23 cellular contexts compared by ENCODE assay signal in genomic region chr22:24465975-24466374, GRCh38. TPM values are rescaled to one million over a fixed set of nuclear protein-coding genes. Genes with fewer than 3 reads are reported as not detected.
A peak's percentile ranks its signal among the peaks of the same experiment; 100 is the strongest.
DNase-seq lines count a peak whose midpoint lies in the region; ATAC-seq and TF ChIP-seq lines count a peak whose summit lies in the region.
"Had no signal": no experiment of that assay in that cellular context is flagged by ENCODE, and none has a peak within 500 bp of the region (broad histone marks: within the 10 kb centered on the region; RNA-seq: fewer than 3 reads in every experiment).

No MANE protein-coding gene starts in this region.

- TF ChIP-seq CTCF in SK-N-SH (IDR thresholded peaks at IDR 0.05) (no peak), OCI-LY1 (IDR thresholded peaks at IDR 0.05; ENCODE audit: low read length) (no peak), hepatocyte (IDR thresholded peaks at IDR 0.05; ENCODE audit: poor library complexity) (no peak), WTC11 (IDR thresholded peaks at IDR 0.05) (no peak), transverse colon (IDR thresholded peaks at IDR 0.05) (no peak)

- H3K27me3 ChIP-seq in SK-N-SH (ENCODE audit: insufficient read depth) = no peaks in the 10 kb centered on the region
- H3K27me3 ChIP-seq in OCI-LY1 (ENCODE audit: insufficient read depth, low read length) = no peaks in the 10 kb centered on the region
- H3K27me3 ChIP-seq in hepatocyte = no peaks in the 10 kb centered on the region
- no peaks in the 10 kb centered on the region for H3K27me3 ChIP-seq in MG63
- no peaks in the 10 kb centered on the region for H3K27me3 ChIP-seq in transverse colon
- H3K27me3 ChIP-seq: esophagus squamous epithelium, suprapubic skin had no signal

- no peak overlapping the region for H3K4me3 Mint-ChIP-seq in stimulated activated memory B cell treated with anti-CD40 and anti-IgM and Interleukin-4, amounts not matched to agents 10 μg/mL and 1 μg/mL and 100 μg/mL, for 72 hours
- H3K4me3 Mint-ChIP-seq in WTC11 = no peak overlapping the region
- H3K4me3 Mint-ChIP-seq: activated naive CD8-positive, alpha-beta T cell treated with anti-CD3 and anti-CD28 coated beads for 36 hours; GM23338; IgD-negative memory B cell; natural killer cell had no signal

- no peaks in the 10 kb centered on the region for H3K27me3 Mint-ChIP-seq in stimulated activated memory B cell treated with anti-CD40 and anti-IgM and Interleukin-4, amounts not matched to agents 10 μg/mL and 1 μg/mL and 100 μg/mL, for 72 hours
- H3K27me3 Mint-ChIP-seq in WTC11 (ENCODE audit: low read depth) = no peaks in the 10 kb centered on the region
- H3K27me3 Mint-ChIP-seq: activated naive CD8-positive, alpha-beta T cell treated with anti-CD3 and anti-CD28 coated beads for 36 hours; IgD-negative memory B cell had no signal

- TF ChIP-seq POLR2A in transverse colon (IDR thresholded peaks at IDR 0.05) = no peak

- peak overlapping the region; percentile 8 for H3K27ac Mint-ChIP-seq in stimulated activated memory B cell treated with anti-CD40 and anti-IgM and Interleukin-4, amounts not matched to agents 10 μg/mL and 1 μg/mL and 100 μg/mL, for 72 hours
- no peak overlapping the region for H3K27ac Mint-ChIP-seq in WTC11
- H3K27ac Mint-ChIP-seq: activated naive CD8-positive, alpha-beta T cell treated with anti-CD3 and anti-CD28 coated beads for 36 hours; GM23338; IgD-negative memory B cell; natural killer cell had no signal

- H3K36me3 ChIP-seq in SK-N-SH (replicated peaks in 1 of 2; ENCODE audit: control insufficient read depth in 1 of 2, insufficient read depth in 2 of 2, low read length in 1 of 2) (no peaks in the 10 kb centered on the region), OCI-LY1 (ENCODE audit: insufficient read depth, low read length) (no peaks in the 10 kb centered on the region), hepatocyte (replicated peaks; ENCODE audit: insufficient read depth, low read depth) (no peaks in the 10 kb centered on the region), MG63 (no peaks in the 10 kb centered on the region), transverse colon (no peaks in the 10 kb centered on the region)
- H3K36me3 ChIP-seq: esophagus squamous epithelium, suprapubic skin had no signal

- H3K9ac ChIP-seq in SK-N-SH (no peak overlapping the region), OCI-LY1 (ENCODE audit: low read length) (no peak overlapping the region)
- H3K9ac ChIP-seq: parathyroid adenoma had no signal

- DNase-seq in SK-N-SH (no peak), hepatocyte (ENCODE audit: low spot score) (no peak), MG63 (no peak), WTC11 (ENCODE audit: low spot score) (no peak), transverse colon (no peak)
- DNase-seq: activated CD8-positive, alpha-beta memory T cell treated with anti-CD3 and anti-CD28 coated beads, Interleukin-2, amount 50 U/mL, for 4 hours; activated naive CD8-positive, alpha-beta T cell treated with anti-CD3 and anti-CD28 coated beads for 36 hours; AML-193; COR-L47; effector memory CD4-positive, alpha-beta T cell; esophagus squamous epithelium; natural killer cell; NCI-H1436 treated with DMSO at 0.1 percent for 48 hours; stimulated activated CD4-positive, alpha-beta T cell treated with anti-CD3 and anti-CD28 coated beads, Interleukin-1b, Interleukin-23, amount 100 ng/mL, for 48 hours had no signal

- in situ Hi-C loops in transverse colon (cut with MboI; ENCODE audit: low pct_ligation_motif_present in 1 of 4, low pct_unique_long_range_greater_than_20kb in 1 of 4, low sequenced_read_pairs in 3 of 4) = no loop called here

- intact Hi-C loops in transverse colon (cut with DNase I; ENCODE audit: low total_unique reads) = no loop called here

- peaks cover 0 to 17% of the 10 kb centered on the region in 2 experiments; a peak in 3 of 4 replicates for H3K4me1 ChIP-seq in SK-N-SH (ENCODE audit: control insufficient read depth in 1 of 2, insufficient read depth in 2 of 2, low read depth in 1 of 2, low read length in 1 of 2)
- H3K4me1 ChIP-seq in OCI-LY1 (ENCODE audit: insufficient read depth, low read length, severe bottlenecking) = peaks cover 34% of the 10 kb centered on the region
- peaks cover 10% of the 10 kb centered on the region for H3K4me1 ChIP-seq in hepatocyte (ENCODE audit: insufficient read depth)
- H3K4me1 ChIP-seq in transverse colon = peaks cover 0 to 14% (median 5%) of the 10 kb centered on the region in 4 donors
- H3K4me1 ChIP-seq: suprapubic skin had no signal

- H3K79me2 ChIP-seq in SK-N-SH (ENCODE audit: insufficient read depth) (no peaks in the 10 kb centered on the region), OCI-LY1 (ENCODE audit: insufficient read depth, low read length) (no peaks in the 10 kb centered on the region), hepatocyte (no peaks in the 10 kb centered on the region)
- H3K79me2 ChIP-seq: parathyroid adenoma had no signal

- H4K20me1 ChIP-seq in SK-N-SH (ENCODE audit: insufficient read depth) = no peaks in the 10 kb centered on the region
- no peaks in the 10 kb centered on the region for H4K20me1 ChIP-seq in OCI-LY1 (ENCODE audit: insufficient read depth, low read length)
- H4K20me1 ChIP-seq in hepatocyte (ENCODE audit: insufficient read depth, poor library complexity, severe bottlenecking) = no peaks in the 10 kb centered on the region

- H3K9me2 ChIP-seq in SK-N-SH (no peaks in the 10 kb centered on the region), OCI-LY1 (ENCODE audit: low read depth, low read length) (no peaks in the 10 kb centered on the region), hepatocyte (replicated peaks; ENCODE audit: insufficient read depth) (no peaks in the 10 kb centered on the region)

- H3K4me3 ChIP-seq in SK-N-SH (ENCODE audit: low read depth in 2 of 2, low read length in 1 of 2) = no peak overlapping the region
- H3K4me3 ChIP-seq in OCI-LY1 (ENCODE audit: low read depth, low read length, poor library complexity, severe bottlenecking) = no peak overlapping the region
- H3K4me3 ChIP-seq in hepatocyte = no peak overlapping the region
- H3K4me3 ChIP-seq in MG63 = no peak overlapping the region
- no peak overlapping the region for H3K4me3 ChIP-seq in transverse colon
- H3K4me3 ChIP-seq: esophagus squamous epithelium, GM23338, suprapubic skin had no signal

- no peak for ATAC-seq in SK-N-SH treated with all-trans-retinoic acid at 6 μM for 48 hours
- ATAC-seq in stimulated activated memory B cell treated with anti-CD40 and anti-IgM and Interleukin-4, amounts not matched to agents 10 μg/mL and 1 μg/mL and 100 μg/mL, for 72 hours = no peak
- no peak for ATAC-seq in WTC11
- ATAC-seq: natural killer cell had no signal

- H3K4me2 ChIP-seq in SK-N-SH (0 out of 2 replicates have a peak overlapping the region, but pooled peaks have one; percentile 71), OCI-LY1 (ENCODE audit: low read length) (no peak overlapping the region), hepatocyte (no peak overlapping the region)
- H3K4me2 ChIP-seq: GM23338 had no signal

- H3K9me3 ChIP-seq in SK-N-SH (no peaks in the 10 kb centered on the region), OCI-LY1 (ENCODE audit: low read length) (no peaks in the 10 kb centered on the region), hepatocyte (ENCODE audit: low read depth) (no peaks in the 10 kb centered on the region), MG63 (no peaks in the 10 kb centered on the region), transverse colon (no peaks in the 10 kb centered on the region)
- H3K9me3 ChIP-seq: esophagus squamous epithelium, suprapubic skin had no signal

- H2AFZ ChIP-seq in SK-N-SH (ENCODE audit: low read depth) = 0 out of 2 replicates have a peak overlapping the region, but pooled peaks have one; percentile 66
- no peak overlapping the region for H2AFZ ChIP-seq in OCI-LY1 (ENCODE audit: low read length)
- no peak overlapping the region for H2AFZ ChIP-seq in hepatocyte
- H2AFZ ChIP-seq: GM23338, parathyroid adenoma had no signal

- H3K27ac ChIP-seq in SK-N-SH (ENCODE audit: low read depth in 2 of 2, low read length in 1 of 2) (peak overlapping the region in 1 of 2 experiments; percentile 89; a peak in 2 of 4 replicates), OCI-LY1 (ENCODE audit: low read depth, low read length, poor library complexity, severe bottlenecking) (peak overlapping the region; percentile 64), hepatocyte (peak overlapping the region; percentile 39), transverse colon (no peak overlapping the region)
- H3K27ac ChIP-seq: 22Rv1, suprapubic skin had no signal

- H3K9me3 Mint-ChIP-seq in stimulated activated memory B cell treated with anti-CD40 and anti-IgM and Interleukin-4, amounts not matched to agents 10 μg/mL and 1 μg/mL and 100 μg/mL, for 72 hours = no peaks in the 10 kb centered on the region
- H3K9me3 Mint-ChIP-seq in WTC11 = no peaks in the 10 kb centered on the region
- H3K9me3 Mint-ChIP-seq: activated naive CD8-positive, alpha-beta T cell treated with anti-CD3 and anti-CD28 coated beads for 36 hours; GM23338; natural killer cell had no signal

- H3F3A ChIP-seq in SK-N-SH (replicated peaks; ENCODE audit: insufficient read depth) (peaks cover 14% of the 10 kb centered on the region), OCI-LY1 (ENCODE audit: insufficient read depth, low read length) (no peaks in the 10 kb centered on the region)

- TF ChIP-seq RAD21 in SK-N-SH (IDR thresholded peaks at IDR 0.05; ENCODE audit: low read length) = no peak

- H3K36me3 Mint-ChIP-seq in stimulated activated memory B cell treated with anti-CD40 and anti-IgM and Interleukin-4, amounts not matched to agents 10 μg/mL and 1 μg/mL and 100 μg/mL, for 72 hours = no peaks in the 10 kb centered on the region
- H3K36me3 Mint-ChIP-seq in WTC11 = no peaks in the 10 kb centered on the region
- H3K36me3 Mint-ChIP-seq: activated naive CD8-positive, alpha-beta T cell treated with anti-CD3 and anti-CD28 coated beads for 36 hours; natural killer cell had no signal

- WGBS in SK-N-SH (ENCODE audit: low lambda C conversion rate) = 100% methylated on average over 3 of the region's 3 CpGs
- WGBS in hepatocyte (ENCODE audit: low lambda C conversion rate, missing lambda C conversion rate) = 100% methylated on average over 3 of the region's 3 CpGs
- WGBS in transverse colon (ENCODE audit: low coverage in 1 of 2), 2 donors = 87 to 89% methylated on average over 3 of the region's 3 CpGs

- H3K4me1 Mint-ChIP-seq in stimulated activated memory B cell treated with anti-CD40 and anti-IgM and Interleukin-4, amounts not matched to agents 10 μg/mL and 1 μg/mL and 100 μg/mL, for 72 hours = peaks cover 20% of the 10 kb centered on the region
- peaks cover 13% of the 10 kb centered on the region for H3K4me1 Mint-ChIP-seq in WTC11
- H3K4me1 Mint-ChIP-seq: natural killer cell had no signal

- CTCF ChIA-PET in SK-N-SH (lab: Yijun Ruan, JAX) (interaction anchor here (0.9 to 1.5 kb wide), 2 partner anchors 10 to 37 kb away, joined by 3 read pairs; no protein-coding TSS in a partner anchor), WTC11 (lab: Charles Lee) (interaction anchor here (0.7 to 2.3 kb wide), 5 partner anchors 37 to 56 kb away, joined by 3 to 9 read pairs (median 3); no protein-coding TSS in a partner anchor)

- no peak for TF ChIP-seq EP300 in SK-N-SH (IDR thresholded peaks at IDR 0.05; ENCODE audit: borderline replicate concordance in 1 of 2, low read depth in 1 of 2, low read length in 1 of 2)
- no peak for TF ChIP-seq EP300 in transverse colon (IDR thresholded peaks at IDR 0.05; ENCODE audit: low read depth)

- POLR2A ChIA-PET in SK-N-SH (lab: Yijun Ruan, JAX) = no interaction called here
- POLR2A ChIA-PET in WTC11 (lab: Charles Lee) = no interaction called here

RNA-seq across cellular contexts. Expression of gene UPB1, which starts 29.2 kb away (rescaled TPM):
- 0.30 and 0.49 TPM in 2 replicates for polyA plus RNA-seq in SK-N-SH (2012; rRNA removed)
- polyA plus RNA-seq in SK-N-SH (2012; cell fraction: cytosol; rRNA removed) = 0.14 and 0.20 TPM in 2 replicates
- 1.4 and 1.7 TPM in 2 replicates for polyA plus RNA-seq in SK-N-SH (2012; cell fraction: nucleus; rRNA removed)
- 1.2 and 1.6 TPM in 2 replicates for total RNA-seq in hepatocyte
- 0.39 and 1.0 TPM in 2 replicates for polyA plus RNA-seq in hepatocyte
- total RNA-seq in MG63 (2014; rRNA removed; shearing (Covaris generic); ENCODE audit: low replicate concordance) = not detected in 2 replicates
- total RNA-seq in WTC11 (2021) = 0.09 to 0.18 TPM (median 0.09 TPM) in 3 replicates
- under 1 TPM in 1 of 4 donors, not detected in 3; 0.32 TPM for total RNA-seq in transverse colon
- total RNA-seq: GM23338, MCF 10A had no signal
- polyA plus RNA-seq: IgD-negative memory B cell had no signal

RNA-seq across cellular contexts. Expression of gene ADORA2A, which starts 38.6 kb away (rescaled TPM):
- polyA plus RNA-seq in SK-N-SH (2012; rRNA removed) (9.3 and 12.0 TPM in 2 replicates), hepatocyte (3.3 and 4.0 TPM in 2 replicates)
- 5.1 and 9.7 TPM in 2 replicates for polyA plus RNA-seq in SK-N-SH (2012; cell fraction: cytosol; rRNA removed)
- polyA plus RNA-seq in SK-N-SH (2012; cell fraction: nucleus; rRNA removed) = 22.5 and 26.1 TPM in 2 replicates
- total RNA-seq in hepatocyte (1.2 and 2.0 TPM in 2 replicates), WTC11 (2021) (7.0 to 8.1 TPM (median 7.6 TPM) in 3 replicates), transverse colon (1 to 10 TPM in 3 of 4 donors, not detected in 1; 3.0 to 6.2 (median 3.0) TPM)
- total RNA-seq in MG63 (2014; rRNA removed; shearing (Covaris generic); ENCODE audit: low replicate concordance) = 0.16 and 2.0 TPM in 2 replicates

Comparison
In these comparisons a context has a peak if more than half of its experiments do, and no peak if none do; other contexts are left out.
1. H3K27ac ChIP-seq: peak in OCI-LY1 (single experiment) and hepatocyte (single experiment); none in transverse colon (0 of 4).